8 cellular contexts compared by ENCODE assay signal in the genomic region with DNA sequence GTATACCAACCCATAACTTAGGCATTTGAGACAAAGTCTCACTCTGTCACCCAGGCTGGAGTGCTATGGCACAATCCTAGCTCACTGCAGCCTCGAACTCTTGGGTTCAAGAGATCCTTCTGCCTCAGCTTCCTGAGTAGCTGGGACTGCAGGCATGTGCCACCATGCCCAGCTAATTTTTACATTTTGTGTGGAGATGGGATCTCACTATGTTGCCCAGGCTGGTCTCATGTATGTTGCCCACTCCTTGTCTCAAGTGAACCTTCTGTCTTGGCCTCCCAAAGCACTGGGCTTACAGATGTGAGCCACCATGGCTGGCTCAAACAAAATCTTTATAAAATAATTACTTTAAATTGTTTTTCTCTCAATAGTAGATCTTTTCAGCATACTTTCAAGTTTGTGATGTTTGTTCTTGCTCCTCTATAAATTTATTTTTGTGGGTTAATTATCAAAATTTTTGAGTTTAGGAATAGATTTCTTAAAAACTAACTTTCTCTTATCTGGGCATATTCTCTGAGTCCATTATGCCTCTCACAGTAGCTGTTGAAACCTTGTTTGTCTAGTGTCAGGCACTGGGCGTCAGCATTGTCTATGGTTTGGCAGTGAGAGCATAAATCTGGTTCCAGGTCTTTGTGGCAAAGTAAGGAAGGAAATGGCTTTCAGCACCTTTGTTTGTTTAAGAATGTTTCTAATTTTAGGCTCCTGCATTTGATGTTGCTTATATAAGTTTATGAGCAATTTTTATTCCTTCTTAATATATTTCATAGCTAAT. TPM values are rescaled to one million over a fixed set of nuclear protein-coding genes. Genes with fewer than 3 reads are reported as not detected.
DNase-seq lines count a peak whose midpoint lies in the region; ATAC-seq and TF ChIP-seq lines count a peak whose summit lies in the region.

No MANE protein-coding gene starts in this region.

- H3K27me3 ChIP-seq in DND-41 (ENCODE audit: insufficient read depth, low read length, poor library complexity), result no peaks in the 10 kb centered on the region
- H3K27me3 ChIP-seq in aorta (ENCODE audit: control insufficient read depth in 1 of 2, insufficient read depth in 2 of 2, low read length in 1 of 2), result no peaks in the 10 kb centered on the region

- H3K4me3 ChIP-seq in DND-41 (ENCODE audit: low read depth in 1 of 2, low read length in 2 of 2), result no peak overlapping the region
- H3K4me3 ChIP-seq in aorta (ENCODE audit: low read length in 2 of 2), result no peak overlapping the region

- ATAC-seq in DND-41 (ENCODE audit: insufficient read depth, low read depth), result peak; percentile 53; the same call in 1 of the 3 replicates
- peak; percentile 52 for ATAC-seq in esophagus mucosa
- ATAC-seq in aorta (ENCODE audit: low FRiP score), result no peak

- H3K9ac ChIP-seq in DND-41 (ENCODE audit: low read depth, low read length), result no peak overlapping the region

- WGBS in aorta, 2 donors, result 51 to 55% methylated on average over 2 of the region's 2 CpGs

- H3K36me3 ChIP-seq in DND-41 (ENCODE audit: insufficient read depth, low read length) (peaks cover 13% of the 10 kb centered on the region; the same call in 1 of the 2 replicates), aorta (ENCODE audit: control insufficient read depth in 1 of 2, insufficient read depth in 2 of 2, low read length in 1 of 2) (no peaks in the 10 kb centered on the region)

- H3K4me2 ChIP-seq in DND-41 (ENCODE audit: insufficient read depth, low read length), result no peak overlapping the region

- TF ChIP-seq CTCF in DND-41 (IDR thresholded peaks at IDR 0.05; ENCODE audit: borderline replicate concordance, extremely low read depth, low read length, poor library complexity, severe bottlenecking), result peak; percentile 32

- intact Hi-C loops in aorta (cut with DNase I), result no loop called here

- H4K20me1 ChIP-seq in DND-41 (ENCODE audit: insufficient read depth, low read length), result no peaks in the 10 kb centered on the region

- H2AFZ ChIP-seq in DND-41 (ENCODE audit: low read depth, low read length), result no peak overlapping the region

- H3K27ac ChIP-seq in DND-41 (ENCODE audit: low read length) (no peak overlapping the region), aorta (ENCODE audit: low read depth in 1 of 2, low read length in 2 of 2) (no peak overlapping the region)

- DNase-seq in DND-41 (peak; percentile 8), H4 (ENCODE audit: low spot score) (peak; percentile 34), T-helper 22 cell (ENCODE audit: low read depth) (peak; percentile 26), putamen (ENCODE audit: low spot score) (peak; percentile 82), D341Med (ENCODE audit: low spot score) (no peak), DMS 273 treated with DMSO at 0.1 percent for 48 hours (lab: John Stamatoyannopoulos, UW) (no peak), aorta (no peak)

- no peaks in the 10 kb centered on the region for H3K79me2 ChIP-seq in DND-41 (ENCODE audit: insufficient read depth, low read length)

- H3K4me1 ChIP-seq in DND-41 (ENCODE audit: insufficient read depth, low read length) (no peaks in the 10 kb centered on the region), aorta (ENCODE audit: control insufficient read depth in 1 of 2, insufficient read depth in 2 of 2, low read length in 2 of 2) (no peaks in the 10 kb centered on the region)

- H3K9me3 ChIP-seq in DND-41 (ENCODE audit: insufficient read depth, low read length, severe bottlenecking) (no peaks in the 10 kb centered on the region), aorta (ENCODE audit: control insufficient read depth, low read length) (no peaks in the 10 kb centered on the region)

RNA-seq across cellular contexts. Expression of a gene that starts 38.7 kb away (rescaled TPM):
- 33.0 and 33.6 TPM in 2 replicates for total RNA-seq in H4 (2014; rRNA removed; shearing (Covaris generic))
- total RNA-seq in esophagus mucosa (16.0 TPM), aorta (10 to 100 TPM; 14.0 to 16.5 TPM)
- 1 to 10 TPM; 2.5 to 7.0 TPM for polyA plus RNA-seq in aorta

RNA-seq across cellular contexts. Expression of a gene that starts 38.8 kb away (rescaled TPM):
- 3.9 and 6.1 TPM in 2 replicates for total RNA-seq in H4 (2014; rRNA removed; shearing (Covaris generic))
- total RNA-seq in esophagus mucosa, result 1.9 TPM
- 10 to 100 TPM; 21.9 to 23.2 TPM for total RNA-seq in aorta
- 1 to 10 TPM; 6.5 to 8.8 TPM for polyA plus RNA-seq in aorta

Comparison
In these comparisons a context has a peak if more than half of its experiments do, and no peak if none do; other contexts are left out.
1. DNase-seq: peak in DND-41 (single experiment), H4 (single experiment), T-helper 22 cell (single experiment) and putamen (single experiment); none in D341Med (single experiment), DMS 273 treated with DMSO at 0.1 percent for 48 hours (single experiment) and aorta (0 of 2).